10 cellular contexts compared by ENCODE assay signal in the genomic region with DNA sequence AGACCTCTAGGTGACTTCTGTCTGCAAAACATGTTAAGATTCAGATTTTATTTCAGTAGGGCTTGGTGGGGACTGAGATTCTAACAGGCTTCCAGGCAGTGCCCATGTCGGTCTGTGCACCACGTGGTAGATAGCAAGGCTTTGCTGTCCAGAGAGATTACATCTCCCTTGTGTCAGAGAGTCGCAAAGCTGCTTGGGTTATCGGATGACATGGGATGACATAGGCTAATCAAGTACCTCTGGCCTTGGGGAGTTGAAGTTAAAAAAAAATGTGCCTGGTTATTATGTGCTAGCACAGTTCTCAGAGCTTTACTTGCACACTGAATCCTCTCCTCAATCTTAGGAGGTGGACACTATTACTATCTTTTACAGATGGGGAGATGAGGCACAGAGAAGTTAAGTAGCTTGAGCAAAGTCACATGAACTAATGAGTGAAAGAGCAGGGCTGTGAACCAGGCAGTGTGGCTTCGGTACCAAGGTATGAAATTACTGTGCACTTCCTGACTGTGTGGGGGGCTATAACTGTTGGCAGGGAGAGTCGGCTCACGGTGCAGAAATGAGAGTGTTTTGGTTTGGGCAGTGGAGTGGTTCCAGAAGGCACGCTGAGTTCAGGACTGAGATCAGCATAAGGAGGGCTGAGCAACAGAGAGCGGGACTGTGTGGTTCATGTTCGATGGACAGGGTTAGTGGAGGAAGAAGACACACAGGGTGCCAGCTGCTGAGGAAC. TPM values are rescaled to one million over a fixed set of nuclear protein-coding genes. Genes with fewer than 3 reads are reported as not detected.
DNase-seq lines count a peak whose midpoint lies in the region; ATAC-seq, FAIRE-seq and TF ChIP-seq lines count a peak whose summit lies in the region.
"Had no signal": no experiment of that assay in that cellular context is flagged by ENCODE, and none has a peak within 500 bp of the region (broad histone marks: within the 10 kb centered on the region; RNA-seq: fewer than 3 reads in every experiment).

No MANE protein-coding gene starts in this region.

- H3K9me3 ChIP-seq in suprapubic skin = no peaks in the 10 kb centered on the region

- peak; percentile 28 for FAIRE-seq in bronchial epithelial cell (lab: Jason Lieb, UNC)

- DNase-seq in GM13976 (ENCODE audit: low spot score) = peak; percentile 34
- DNase-seq in bronchial epithelial cell (ENCODE audit: low read depth) = no peak
- no peak for DNase-seq in effector CD8-positive, alpha-beta T cell (lab: John Stamatoyannopoulos, UW)
- DNase-seq in suprapubic skin (ENCODE audit: low spot score in 2 of 2) = no peak
- DNase-seq in globus pallidus (ENCODE audit: low spot score) = no peak
- DNase-seq in effector CD4-positive, alpha-beta T cell = no peak

- WGBS in suprapubic skin = 63% methylated on average over 10 of the region's 10 CpGs

- H3K27me3 ChIP-seq in bronchial epithelial cell (ENCODE audit: control insufficient read depth, insufficient read depth, low read length) = no peaks in the 10 kb centered on the region
- no peaks in the 10 kb centered on the region for H3K27me3 ChIP-seq in suprapubic skin

- in situ Hi-C loops in GM13976 (cut with MboI; ENCODE audit: low sequenced_read_pairs, unreplicated experiment) = no loop called here

- no peaks in the 10 kb centered on the region for H3K36me3 ChIP-seq in bronchial epithelial cell (ENCODE audit: control insufficient read depth, insufficient read depth, low read length)
- no peaks in the 10 kb centered on the region for H3K36me3 ChIP-seq in suprapubic skin

- no peak for TF ChIP-seq EP300 in suprapubic skin (IDR thresholded peaks at IDR 0.05)

- no peak overlapping the region for H3K4me3 ChIP-seq in bronchial epithelial cell (ENCODE audit: low read depth, low read length)
- no peak overlapping the region for H3K4me3 ChIP-seq in suprapubic skin

- no peak for TF ChIP-seq CTCF in GM13976 (IDR thresholded peaks at IDR 0.05; ENCODE audit: borderline replicate concordance, control extremely low read depth, extremely low read depth, insufficient read depth, missing control alignments)
- TF ChIP-seq CTCF in bronchial epithelial cell (IDR thresholded peaks at IDR 0.05; ENCODE audit: insufficient read depth, low read length, severe bottlenecking) = no peak
- no peak for TF ChIP-seq CTCF in suprapubic skin (IDR thresholded peaks at IDR 0.05)

- TF ChIP-seq POLR2A in suprapubic skin (IDR thresholded peaks at IDR 0.05) = no peak

- ATAC-seq in GM19468 (IDR thresholded peaks at IDR 0.05; ENCODE audit: extremely low read depth, unreplicated experiment) (peak; percentile 62), HG03469 (IDR thresholded peaks at IDR 0.05; ENCODE audit: unreplicated experiment) (peak; percentile 55)

- peaks cover 18% of the 10 kb centered on the region for H3K4me1 ChIP-seq in suprapubic skin

- H3K27ac ChIP-seq in suprapubic skin = no peak overlapping the region
- H3K27ac ChIP-seq: epithelial cell of prostate, KMS-11 had no signal

RNA-seq across cellular contexts. Expression of a gene that starts 41.1 kb away (rescaled TPM):
- total RNA-seq in bronchial epithelial cell (22.4 and 27.4 TPM in 2 replicates), suprapubic skin (10 to 100 TPM; 15.0 to 22.4 (median 20.1) TPM)

RNA-seq across cellular contexts. Expression of a gene that starts 41.6 kb away (rescaled TPM):
- total RNA-seq in bronchial epithelial cell (7.6 and 15.3 TPM in 2 replicates), suprapubic skin (10 to 100 TPM; 16.1 to 37.5 (median 19.6) TPM)
